23 cellular contexts compared by ENCODE assay signal in genomic region chr6:154648776-154649175, GRCh38.
"Had no signal": no experiment of that assay in that cellular context is flagged by ENCODE, and none has a peak within 500 bp of the region (broad histone marks: within the 10 kb centered on the region; RNA-seq: fewer than 3 reads in every experiment).

No MANE protein-coding gene starts in this region.

- H3K36me3 ChIP-seq: adrenal gland, breast epithelium had no signal

- DNase-seq: activated CD4-positive, alpha-beta T cell treated with anti-CD3 and anti-CD28 coated beads for 48 hours; activated CD4-positive, alpha-beta T cell treated with anti-CD3 and anti-CD28 coated beads, Interleukin-2, amount 50 U/mL, for 4 hours; activated CD4-positive, CD25-positive, alpha-beta regulatory T cell treated with anti-CD3 and anti-CD28 coated beads, Interleukin-2, amount 50 U/mL, for 72 hours; activated CD8-positive, alpha-beta memory T cell treated with anti-CD3 and anti-CD28 coated beads, Interleukin-2, amount 50 U/mL, for 48 hours; activated CD8-positive, alpha-beta T cell treated with anti-CD3 and anti-CD28 coated beads, Interleukin-2, amount 10 ng/mL, durations not matched to agents 7 days and 5 days; activated naive CD4-positive, alpha-beta T cell treated with anti-CD3 and anti-CD28 coated beads, Interleukin-2, amount 50 U/mL, for 16 hours; activated naive CD8-positive, alpha-beta T cell treated with anti-CD3 and anti-CD28 coated beads, Interleukin-2, amount 10 ng/mL, durations not matched to agents 7 days and 5 days; activated T-cell treated with anti-CD3 and anti-CD28 coated beads, Interleukin-2, amount 50 U/mL, for 1 hour; adrenal gland; anterior cingulate cortex; caudate nucleus; NCI-H1048; NCI-H146; NCI-H187 treated with DMSO at 0.1 percent for 48 hours; NCI-H2081 treated with DMSO at 0.1 percent for 48 hours; NCI-H446; PC-9; SIG-M5; T-helper 17 cell; T-helper 9 cell had no signal

- ATAC-seq: activated CD8-positive, alpha-beta T cell treated with anti-CD3 and anti-CD28 coated beads, Interleukin-2, amount 10 ng/mL, durations not matched to agents 7 days and 5 days; T-helper 17 cell; WTC11 had no signal

- H3K27me3 ChIP-seq: breast epithelium had no signal

- FAIRE-seq: TTC549 had no signal

- H3K4me3 ChIP-seq: adrenal gland, breast epithelium, PC-9 had no signal

- H3K4me1 ChIP-seq: breast epithelium had no signal

- H3K9me3 ChIP-seq: adrenal gland, breast epithelium had no signal

- H3K27ac ChIP-seq: adrenal gland, breast epithelium, PC-9 had no signal
